ENCODE assay signal across 12 cellular contexts in the genomic region with DNA sequence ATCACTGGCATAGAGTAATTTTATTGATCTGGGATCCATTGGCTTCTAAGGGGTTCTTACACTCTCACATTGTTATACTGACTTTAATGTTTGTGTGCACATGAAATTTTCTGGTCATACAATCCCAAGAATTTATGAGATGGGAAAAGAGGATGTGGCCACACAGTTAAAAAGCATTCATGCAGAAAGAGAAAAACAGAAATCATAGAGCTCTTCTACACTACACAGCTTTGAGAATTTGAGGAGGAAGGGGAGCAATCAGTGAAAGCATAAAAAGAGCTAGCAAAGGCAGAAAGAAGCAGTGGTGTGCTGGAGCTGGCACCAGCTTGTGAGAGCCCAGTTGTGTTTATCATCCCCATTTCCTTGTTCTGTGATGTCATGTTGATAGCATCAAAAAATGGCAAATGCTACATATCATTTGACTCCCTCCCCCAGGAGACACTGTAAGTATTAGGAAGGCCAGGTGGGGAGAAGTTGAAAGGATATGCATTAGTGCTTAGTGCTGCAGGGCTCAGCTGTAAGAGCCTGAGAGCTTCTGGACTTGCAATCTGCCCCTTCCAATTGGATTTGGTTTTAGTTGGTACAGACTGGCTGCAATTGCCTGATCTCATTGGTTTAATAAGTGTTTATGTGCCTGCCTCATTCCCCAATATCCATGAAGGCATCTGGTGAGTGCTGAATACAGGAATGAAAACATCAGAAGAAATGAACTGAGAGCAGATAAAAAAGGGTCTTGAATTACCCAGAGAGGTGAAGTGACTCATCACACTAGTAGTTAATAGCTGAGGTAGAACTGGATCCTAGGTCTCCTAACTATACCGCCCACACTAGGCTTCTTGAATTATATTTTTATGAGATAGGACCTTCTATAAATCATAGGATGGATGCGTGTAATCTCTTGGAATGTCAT. TPM values are rescaled to one million over a fixed set of nuclear protein-coding genes. Genes with fewer than 3 reads are reported as not detected.
DNase-seq lines count a peak whose midpoint lies in the region; ATAC-seq, FAIRE-seq and TF ChIP-seq lines count a peak whose summit lies in the region.
"Had no signal": no experiment of that assay in that cellular context is flagged by ENCODE, and none has a peak within 500 bp of the region (broad histone marks: within the 10 kb centered on the region; RNA-seq: fewer than 3 reads in every experiment).

No MANE protein-coding gene starts in this region.

- peak overlapping the region; percentile 97 for H3K27ac ChIP-seq in SJSA1
- H3K27ac ChIP-seq: neutrophil had no signal

- no peak overlapping the region for H3K4me3 ChIP-seq in SJSA1
- H3K4me3 ChIP-seq: heart left ventricle had no signal

- no peak for TF ChIP-seq POLR2A in GM12891 (IDR thresholded peaks at IDR 0.05; ENCODE audit: low read depth, low read length)

- H3K36me3 ChIP-seq in SJSA1 = peaks cover 45% of the 10 kb centered on the region
- H3K36me3 ChIP-seq: neutrophil had no signal

- H3K27ac Mint-ChIP-seq in glutamatergic neuron (ENCODE audit: unreplicated experiment) = peak overlapping the region; percentile 90

- no peak for TF ChIP-seq CTCF in glutamatergic neuron (IDR thresholded peaks at IDR 0.05; ENCODE audit: partially characterized antibody, unreplicated experiment)

- H3K27me3 ChIP-seq in SJSA1 (replicated peaks) = no peaks in the 10 kb centered on the region
- H3K27me3 ChIP-seq: heart left ventricle, neutrophil had no signal

- H3K9me3 ChIP-seq in SJSA1 (replicated peaks) = no peaks in the 10 kb centered on the region
- H3K9me3 ChIP-seq: heart left ventricle, neutrophil had no signal

- ATAC-seq in HG03039 (IDR thresholded peaks at IDR 0.05; ENCODE audit: unreplicated experiment) = no peak
- ATAC-seq in HG02973 (IDR thresholded peaks at IDR 0.05; ENCODE audit: unreplicated experiment) = no peak
- ATAC-seq in HG03354 (IDR thresholded peaks at IDR 0.05; ENCODE audit: poor library complexity, severe bottlenecking, unreplicated experiment) = no peak
- no peak for ATAC-seq in GM18520 (IDR thresholded peaks at IDR 0.05; ENCODE audit: unreplicated experiment)
- ATAC-seq: heart left ventricle had no signal

- H3K4me1 ChIP-seq in SJSA1 (replicated peaks) = peaks cover 49% of the 10 kb centered on the region

- peaks cover 4% of the 10 kb centered on the region for H3K9me3 Mint-ChIP-seq in glutamatergic neuron (ENCODE audit: unreplicated experiment)
- H3K9me3 Mint-ChIP-seq: CD4-positive, alpha-beta memory T cell had no signal

- H3K27me3 Mint-ChIP-seq in glutamatergic neuron (ENCODE audit: unreplicated experiment) = no peaks in the 10 kb centered on the region

- H3K4me3 Mint-ChIP-seq in glutamatergic neuron (ENCODE audit: unreplicated experiment) = peak overlapping the region; percentile 13

- H3K36me3 Mint-ChIP-seq in glutamatergic neuron (ENCODE audit: unreplicated experiment) = no peaks in the 10 kb centered on the region

- peak; percentile 77 for DNase-seq in A172 (ENCODE audit: low spot score)
- no peak for DNase-seq in GM12891 (ENCODE audit: insufficient read length, low spot score)
- DNase-seq in SJSA1 (ENCODE audit: low read depth in 1 of 2, low spot score in 2 of 2) = peak in 1 of 2 experiments; percentile 22
- peak; percentile 35 for DNase-seq in glutamatergic neuron
- DNase-seq: activated CD4-positive, alpha-beta T cell treated with anti-CD3 and anti-CD28 coated beads, Interleukin-2, amount 50 U/mL, for 1 hour; CD4-positive, alpha-beta memory T cell; heart left ventricle had no signal

- peak; percentile 76 for FAIRE-seq in GM12891 (lab: Jason Lieb, UNC)

- peaks cover 17% of the 10 kb centered on the region for H3K4me1 Mint-ChIP-seq in glutamatergic neuron (ENCODE audit: low read depth, unreplicated experiment)

TF ChIP-seq in GM12891, 5 proteins besides CTCF, POLR2A, EP300 and RAD21:
- TF ChIP-seq POLR2AphosphoS5 (IDR thresholded peaks at IDR 0.05; ENCODE audit: low read depth, low read length) (no peak), SPI1 (IDR thresholded peaks at IDR 0.05; ENCODE audit: low read depth, low read length) (peak; percentile 32; the same call in 1 of the 2 replicates)
TF ChIP-seq in GM12891: peak in this region for 1.

RNA-seq across cellular contexts. Expression of a gene that starts 30.9 kb away (rescaled TPM):
- 199 and 274 TPM in 2 replicates for total RNA-seq in A172 (2014; rRNA removed; shearing (Covaris generic))
- 6.8 TPM for polyA plus RNA-seq in GM12891 (2012; ENCODE audit: low read depth, missing spikeins)
- total RNA-seq in SJSA1 (2014; rRNA removed; shearing (Covaris generic)) = 121 and 175 TPM in 2 replicates
- 39.0 TPM for total RNA-seq in glutamatergic neuron (ENCODE audit: unreplicated experiment)
